In the genomic region with DNA sequence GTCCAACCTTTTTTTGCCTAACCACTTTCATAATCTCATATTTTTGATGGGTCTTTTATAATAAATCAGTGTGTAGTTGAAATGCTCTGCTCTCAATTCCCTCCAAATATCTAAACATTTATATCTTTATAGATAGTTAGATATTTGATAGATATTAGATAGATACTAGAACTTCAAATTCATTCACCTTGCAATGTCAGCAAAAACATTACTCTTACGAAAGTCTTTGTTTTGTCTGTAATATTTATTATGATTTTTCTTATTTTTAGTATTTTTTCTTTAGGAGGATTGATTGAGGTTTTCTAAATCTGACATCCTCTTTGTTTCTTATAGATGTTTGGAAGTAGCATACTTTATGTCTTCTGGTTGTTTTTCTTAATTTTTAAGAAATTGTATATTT, we compare ENCODE assay signal across 25 cellular contexts.
"Had no signal": no experiment of that assay in that cellular context is flagged by ENCODE, and none has a peak within 500 bp of the region (broad histone marks: within the 10 kb centered on the region; RNA-seq: fewer than 3 reads in every experiment).

No MANE protein-coding gene starts in this region.

- FAIRE-seq: endometrium, endothelial cell of umbilical vein, islet of Langerhans, keratinocyte had no signal

- H3K4me3 ChIP-seq: colonic mucosa, esophagus muscularis mucosa, gastrocnemius medialis, heart right ventricle, left lung, lower lobe of right lung, mucosa of descending colon had no signal

- H3K27ac ChIP-seq: colonic mucosa, esophagus muscularis mucosa, foreskin keratinocyte, gastrocnemius medialis, heart right ventricle, left lung, lower lobe of right lung had no signal

- H3K9me3 Mint-ChIP-seq: dendritic cell treated with granulocyte-macrophage colony-stimulating factor and Interleukin-4, amounts not matched to agents 40 ng/mL and 50 ng/mL, for 4 days had no signal

- DNase-seq: colonic mucosa; cortex of kidney; effector CD8-positive, alpha-beta T cell; effector memory CD8-positive, alpha-beta T cell; endodermal cell; foreskin keratinocyte; gastrocnemius medialis; glutamatergic neuron; head of caudate nucleus; heart right ventricle; hippocampal formation; left cardiac atrium; left lung; left ventricle myocardium superior; lower lobe of right lung; mesenchymal stem cell; mucosa of descending colon; naive B cell had no signal

- H3K27me3 ChIP-seq: colonic mucosa, esophagus muscularis mucosa, foreskin keratinocyte, gastrocnemius medialis, heart right ventricle, left lung had no signal

- H3K4me3 Mint-ChIP-seq: dendritic cell treated with granulocyte-macrophage colony-stimulating factor and Interleukin-4, amounts not matched to agents 40 ng/mL and 50 ng/mL, for 4 days; effector memory CD8-positive, alpha-beta T cell; endodermal cell; mesothelial cell of epicardium; naive B cell had no signal

- ATAC-seq: effector memory CD8-positive, alpha-beta T cell; foreskin keratinocyte; gastrocnemius medialis; heart right ventricle; left cardiac atrium; left lung; left ventricle myocardium superior; lower lobe of right lung; mucosa of descending colon had no signal

- H3K36me3 Mint-ChIP-seq: mesothelial cell of epicardium, naive B cell had no signal

- H3K4me1 Mint-ChIP-seq: endodermal cell, mesothelial cell of epicardium, naive B cell had no signal

- H3K9me3 ChIP-seq: colonic mucosa, esophagus muscularis mucosa, gastrocnemius medialis, heart right ventricle, left lung, lower lobe of right lung had no signal

- H3K27ac Mint-ChIP-seq: dendritic cell treated with granulocyte-macrophage colony-stimulating factor and Interleukin-4, amounts not matched to agents 40 ng/mL and 50 ng/mL, for 4 days; effector memory CD8-positive, alpha-beta T cell; endodermal cell; mesothelial cell of epicardium had no signal

- H3K4me1 ChIP-seq: colonic mucosa, esophagus muscularis mucosa, foreskin keratinocyte, gastrocnemius medialis, heart right ventricle, left lung, lower lobe of right lung had no signal

- H3K36me3 ChIP-seq: colonic mucosa, esophagus muscularis mucosa, gastrocnemius medialis, heart right ventricle, left lung, lower lobe of right lung had no signal

- H3K27me3 Mint-ChIP-seq: dendritic cell treated with granulocyte-macrophage colony-stimulating factor and Interleukin-4, amounts not matched to agents 40 ng/mL and 50 ng/mL, for 4 days; effector memory CD8-positive, alpha-beta T cell; naive B cell had no signal
